Comparison of ENCODE assay signal across 16 cellular contexts in the genomic region with DNA sequence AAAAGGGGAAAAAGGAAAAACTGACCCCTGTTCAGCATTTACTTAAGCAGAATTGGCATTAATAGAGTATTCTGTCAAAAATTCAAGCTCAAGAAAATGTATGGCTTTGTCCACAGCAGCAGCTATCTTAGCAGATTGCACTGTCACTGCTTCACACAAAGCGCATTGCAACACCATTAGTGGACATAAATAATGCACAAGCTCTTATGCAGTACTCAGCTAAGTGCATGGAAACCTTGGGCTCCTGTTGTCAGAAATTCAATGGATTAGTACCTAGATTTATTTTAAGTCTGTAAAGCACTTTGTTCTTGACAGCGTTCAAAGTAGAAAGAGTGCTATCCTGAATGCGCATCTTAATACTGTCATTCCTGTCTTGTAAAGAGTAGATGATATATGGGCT.
DNase-seq lines count a peak whose midpoint lies in the region; ATAC-seq lines count a peak whose summit lies in the region.
"Had no signal": no experiment of that assay in that cellular context is flagged by ENCODE, and none has a peak within 500 bp of the region (broad histone marks: within the 10 kb centered on the region; RNA-seq: fewer than 3 reads in every experiment).

No MANE protein-coding gene starts in this region.

- DNase-seq in NCI-H146 (lab: John Stamatoyannopoulos, UW) = peak; percentile 32
- DNase-seq in NCI-H146 treated with DMSO at 0.1 percent for 48 hours (lab: John Stamatoyannopoulos, UW; ENCODE audit: unreplicated experiment) = no peak
- DNase-seq in NCI-H2227 (lab: John Stamatoyannopoulos, UW; ENCODE audit: unreplicated experiment) = peak; percentile 32
- peak; percentile 3 for DNase-seq in amniotic epithelial cell (ENCODE audit: low read depth)
- peak; percentile 54 for DNase-seq in retina
- no peak for DNase-seq in NK-92 (lab: John Stamatoyannopoulos, UW; ENCODE audit: unreplicated experiment)
- DNase-seq in stimulated activated naive CD8-positive, alpha-beta T cell treated with anti-CD3 and anti-CD28 coated beads, Interleukin-15, Interleukin-2, amounts not matched to agents 100 U/mL and 50 U/mL, for 24 hours = no peak
- DNase-seq: CD4-positive, alpha-beta memory T cell; DMS79 treated with DMSO at 0.1 percent for 48 hours; IMR-90; NCI-H1048; NCI-H187 treated with DMSO at 0.1 percent for 48 hours; NCI-H774; PC-9 had no signal

- no peak for ATAC-seq in HG03280 (IDR thresholded peaks at IDR 0.05; ENCODE audit: unreplicated experiment)
- no peak for ATAC-seq in stimulated activated naive CD8-positive, alpha-beta T cell treated with anti-CD3 and anti-CD28 coated beads, Interleukin-15, Interleukin-2, amounts not matched to agents 100 U/mL and 50 U/mL, for 24 hours
- ATAC-seq: A549 had no signal

Comparison
In these comparisons a context has a peak if more than half of its experiments do, and no peak if none do; other contexts are left out.
1. DNase-seq: peak in NCI-H146 (single experiment), NCI-H2227 (single experiment), amniotic epithelial cell (single experiment) and retina (single experiment); none in NCI-H146 treated with DMSO at 0.1 percent for 48 hours (single experiment), NK-92 (single experiment) and stimulated activated naive CD8-positive, alpha-beta T cell treated with anti-CD3 and anti-CD28 coated beads, Interleukin-15, Interleukin-2, amounts not matched to agents 100 U/mL and 50 U/mL, for 24 hours (single experiment).